Comparison of ENCODE assay signal across 23 cellular contexts in the genomic region with DNA sequence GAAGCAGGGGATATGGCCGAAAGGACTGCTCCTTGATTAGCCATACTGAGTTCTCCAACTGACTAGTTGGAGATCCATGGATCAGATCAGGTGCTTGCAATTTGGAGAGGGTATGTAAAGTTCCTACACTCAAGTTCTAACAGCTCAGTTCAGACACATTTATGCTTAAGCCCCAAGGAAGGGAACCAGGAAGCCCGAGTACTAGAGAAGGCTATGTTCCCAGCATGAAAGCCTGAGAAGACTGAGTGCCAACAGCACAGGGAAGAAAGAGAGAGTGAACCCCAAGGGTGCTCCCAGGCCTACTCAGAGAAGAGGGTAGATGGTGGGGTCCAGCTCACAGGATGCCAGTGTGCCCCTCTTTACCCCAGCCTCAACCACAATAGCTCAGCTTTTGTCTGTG. TPM values are rescaled to one million over a fixed set of nuclear protein-coding genes. Genes with fewer than 3 reads are reported as not detected.
DNase-seq lines count a peak whose midpoint lies in the region; ATAC-seq and TF ChIP-seq lines count a peak whose summit lies in the region.
"Had no signal": no experiment of that assay in that cellular context is flagged by ENCODE, and none has a peak within 500 bp of the region (broad histone marks: within the 10 kb centered on the region; RNA-seq: fewer than 3 reads in every experiment).

No MANE protein-coding gene starts in this region.

- DNase-seq in Right ventricle myocardium superior (no peak), left ventricle myocardium superior (no peak), ascending aorta (ENCODE audit: low spot score in 2 of 2) (no peak), lower lobe of right lung (no peak), thyroid gland (no peak), inferior parietal cortex (ENCODE audit: extremely low spot score) (no peak), retina (no peak)
- DNase-seq: Caco-2; CD4-positive, CD25-positive, alpha-beta regulatory T cell; DMS53; Karpas-422; NCI-H1436; NCI-H1930; NCI-H226; NCI-H524; NCI-H82; OCI-M1; SIG-M5 had no signal

- no peaks in the 10 kb centered on the region for H3K9me3 ChIP-seq in ascending aorta
- no peaks in the 10 kb centered on the region for H3K9me3 ChIP-seq in lower lobe of right lung
- H3K9me3 ChIP-seq in thyroid gland = no peaks in the 10 kb centered on the region
- H3K9me3 ChIP-seq: Caco-2 had no signal

- no peaks in the 10 kb centered on the region for H3K4me1 ChIP-seq in ascending aorta
- peaks cover 50% of the 10 kb centered on the region for H3K4me1 ChIP-seq in lower lobe of right lung
- H3K4me1 ChIP-seq in thyroid gland = peaks cover 18 to 26% of the 10 kb centered on the region in 2 donors
- H3K4me1 ChIP-seq: Caco-2 had no signal

- intact Hi-C loops in Right ventricle myocardium superior (cut with DNase I) (no loop called here), left ventricle myocardium superior (cut with micrococcal nuclease) (no loop called here), ascending aorta (cut with DNase I) (no loop called here), lower lobe of right lung (cut with DNase I) (no loop called here), thyroid gland (cut with DNase I) (no loop called here)

- H3K36me3 ChIP-seq in ascending aorta (no peaks in the 10 kb centered on the region), lower lobe of right lung (no peaks in the 10 kb centered on the region), thyroid gland (no peaks in the 10 kb centered on the region)

- TF ChIP-seq CTCF in ascending aorta (IDR thresholded peaks at IDR 0.05) (no peak), lower lobe of right lung (IDR thresholded peaks at IDR 0.05) (no peak), thyroid gland (IDR thresholded peaks at IDR 0.05) (no peak)

- TF ChIP-seq POLR2A in thyroid gland (IDR thresholded peaks at IDR 0.05) = no peak

- H3K4me3 ChIP-seq in ascending aorta = no peak overlapping the region
- no peak overlapping the region for H3K4me3 ChIP-seq in lower lobe of right lung
- no peak overlapping the region for H3K4me3 ChIP-seq in thyroid gland (replicated peaks in 1 of 3)
- H3K4me3 ChIP-seq: GM23338 had no signal

- H3K27ac ChIP-seq in ascending aorta (peak overlapping the region; percentile 42 to 58), lower lobe of right lung (peak overlapping the region; percentile 42), thyroid gland (peak overlapping the region; percentile 47 to 62 (median 55))
- H3K27ac ChIP-seq: 22Rv1, HL-60 had no signal

- WGBS in thyroid gland, 2 donors = 46 to 56% methylated on average over 2 of the region's 2 CpGs

- no peaks in the 10 kb centered on the region for H3K27me3 ChIP-seq in ascending aorta
- H3K27me3 ChIP-seq in lower lobe of right lung (ENCODE audit: low read depth) = no peaks in the 10 kb centered on the region
- H3K27me3 ChIP-seq in thyroid gland = no peaks in the 10 kb centered on the region

- ATAC-seq in Right ventricle myocardium superior (ENCODE audit: poor library complexity) (peak; percentile 6), left ventricle myocardium superior (no peak), lower lobe of right lung (peak; percentile 53), GM19467 (IDR thresholded peaks at IDR 0.05; ENCODE audit: unreplicated experiment) (no peak)
- ATAC-seq: GM23338, HCT116 had no signal

RNA-seq across cellular contexts. Expression of gene SPTBN1, which starts 16.1 kb away (rescaled TPM):
- total RNA-seq in Right ventricle myocardium superior (391 TPM), left ventricle myocardium superior (468 TPM), ascending aorta (246 TPM), lower lobe of right lung (601 TPM), thyroid gland (100 to 1,000 TPM; 381 to 513 (median 419) TPM)

Comparison
In these comparisons a context has a peak if more than half of its experiments do, and no peak if none do; other contexts are left out.
1. ATAC-seq: peak in Right ventricle myocardium superior (single experiment) and lower lobe of right lung (2 of 2); none in left ventricle myocardium superior (single experiment) and GM19467 (single experiment).
2. Peak in every context shown above with its lines, with median percentiles within 50 percentile points of each other: H3K27ac ChIP-seq.